In genomic region chr2:55268288-55268906, GRCh38 we compare ENCODE assay signal across 8 cellular contexts. TPM values are rescaled to one million over a fixed set of nuclear protein-coding genes. Genes with fewer than 3 reads are reported as not detected.
DNase-seq lines count a peak whose midpoint lies in the region; ATAC-seq and TF ChIP-seq lines count a peak whose summit lies in the region.

No MANE protein-coding gene starts in this region.

- no peaks in the 10 kb centered on the region for H3K9me3 ChIP-seq in WERI-Rb-1 (ENCODE audit: severe bottlenecking)

- peak; percentile 35 for DNase-seq in NCI-H345 (lab: John Stamatoyannopoulos, UW)
- no peak for DNase-seq in NCI-H345 treated with DMSO at 0.1 percent for 48 hours (lab: John Stamatoyannopoulos, UW; ENCODE audit: unreplicated experiment)
- no peak for DNase-seq in WERI-Rb-1
- DNase-seq in left ventricle myocardium superior = no peak
- no peak for DNase-seq in inferior parietal cortex (ENCODE audit: extremely low spot score)
- DNase-seq in NCI-H187 (lab: John Stamatoyannopoulos, UW) = no peak

- H3K27ac ChIP-seq in WERI-Rb-1 (peak overlapping the region; percentile 80), skin epidermis (peak overlapping the region; percentile 29 to 94 (median 86))

- H3K27me3 ChIP-seq in WERI-Rb-1 (ENCODE audit: insufficient read depth, low read depth, severe bottlenecking) = no peaks in the 10 kb centered on the region

- TF ChIP-seq CTCF in WERI-Rb-1 (IDR thresholded peaks at IDR 0.05; ENCODE audit: low read depth, low read length) = no peak

- peak overlapping the region; percentile 69 for H3K4me3 ChIP-seq in WERI-Rb-1 (ENCODE audit: low read depth, low read length)
- H3K4me3 ChIP-seq in skin epidermis = peak overlapping the region; percentile 39 to 88 (median 65)

- ATAC-seq in left ventricle myocardium superior (peak; percentile 3), HG03520 (IDR thresholded peaks at IDR 0.05; ENCODE audit: unreplicated experiment) (no peak)

- peaks cover 22% of the 10 kb centered on the region for H3K36me3 ChIP-seq in WERI-Rb-1

- intact Hi-C loops in left ventricle myocardium superior (cut with micrococcal nuclease) = no loop called here

RNA-seq across cellular contexts. Expression of gene MTIF2, which starts 0.6 kb away (rescaled TPM):
- 52.2 TPM for total RNA-seq in left ventricle myocardium superior

RNA-seq across cellular contexts. Expression of gene RPS27A, which starts 35.9 kb away (rescaled TPM):
- total RNA-seq in left ventricle myocardium superior = 425 TPM

RNA-seq across cellular contexts. Expression of gene CLHC1, which starts 36.3 kb away (rescaled TPM):
- 9.4 TPM for total RNA-seq in left ventricle myocardium superior
